27 cellular contexts compared by ENCODE assay signal in genomic region chr15:45962733-45963132, GRCh38.
"Had no signal": no experiment of that assay in that cellular context is flagged by ENCODE, and none has a peak within 500 bp of the region (broad histone marks: within the 10 kb centered on the region; RNA-seq: fewer than 3 reads in every experiment).

No MANE protein-coding gene starts in this region.

- FAIRE-seq: urothelium cell line had no signal

- H3K9me3 ChIP-seq: suprapubic skin, testis, thoracic aorta, thyroid gland, transverse colon, upper lobe of left lung, upper lobe of right lung, uterus, vagina had no signal

- H3K4me1 ChIP-seq: stomach, suprapubic skin, testis, thyroid gland, tibial artery, tibial nerve, transverse colon, upper lobe of left lung, upper lobe of right lung, uterus, vagina had no signal

- H3K27me3 ChIP-seq: stomach, suprapubic skin, testis, thyroid gland, tibial artery, tibial nerve, transverse colon, upper lobe of left lung, upper lobe of right lung, uterus, vagina had no signal

- H3K27ac ChIP-seq: stomach, suprapubic skin, testis, thoracic aorta, thyroid gland, tibial artery, tibial nerve, transverse colon, upper lobe of left lung, upper lobe of right lung, uterus, vagina had no signal

- DNase-seq: stimulated activated CD4-positive, alpha-beta T cell treated with anti-CD3 and anti-CD28 coated beads, Interleukin-2, amount 100 ng/mL, for 48 hours; stimulated activated CD4-positive, alpha-beta T cell treated with anti-CD3 and anti-CD28 coated beads, Interleukin-4, amount 100 ng/mL, for 1 hour; stimulated activated CD4-positive, alpha-beta T cell treated with anti-CD3 and anti-CD28 coated beads, Interleukin-4, amount 100 ng/mL, for 24 hours; stimulated activated CD4-positive, alpha-beta T cell treated with anti-CD3 and anti-CD28 coated beads, Interleukin-4, amount 100 ng/mL, for 4 hours; stimulated activated CD8-positive, alpha-beta memory T cell treated with anti-CD3 and anti-CD28 coated beads, Interleukin-4, amount 100 ng/mL, for 48 hours; stimulated activated naive B cell treated with anti-CD40 and anti-IgM and Interleukin-4, amounts not matched to agents 10 μg/mL and 1 μg/mL and 100 μg/mL, for 72 hours; stimulated activated naive CD4-positive, alpha-beta T cell; stimulated activated naive CD4-positive, alpha-beta T cell treated with Interleukin-2 at 50 U/mL for 16 hours; stimulated activated naive CD8-positive, alpha-beta T cell treated with anti-CD3 and anti-CD28 coated beads, Interleukin-15, amount 100 ng/mL, for 72 hours; stimulated activated naive CD8-positive, alpha-beta T cell treated with anti-CD3 and anti-CD28 coated beads, Interleukin-15, Interleukin-2, amounts not matched to agents 100 U/mL and 50 U/mL, for 24 hours; stomach; substantia nigra; testis; thyroid gland; tibial artery; transverse colon; trophoblast cell; upper lobe of left lung; upper lobe of right lung; uterus had no signal

- H3K4me3 ChIP-seq: stomach, suprapubic skin, testis, thoracic aorta, thyroid gland, tibial artery, tibial nerve, transverse colon, upper lobe of left lung, upper lobe of right lung, uterus, vagina had no signal

- H3K36me3 ChIP-seq: stomach, suprapubic skin, thoracic aorta, thyroid gland, tibial artery, tibial nerve, transverse colon, upper lobe of left lung, upper lobe of right lung, uterus, vagina had no signal

- ATAC-seq: stimulated activated effector memory CD8-positive, alpha-beta T cell treated with anti-CD3 and anti-CD28 coated beads, Interleukin-12 subunit alpha, Interleukin-12 subunit beta, amount 100 ng/mL, for 72 hours; stimulated activated memory B cell treated with anti-CD40 and anti-IgM and Interleukin-4, amounts not matched to agents 10 μg/mL and 1 μg/mL and 100 μg/mL, for 72 hours; stimulated activated naive B cell treated with anti-CD40 and anti-IgM and Interleukin-4, amounts not matched to agents 10 μg/mL and 1 μg/mL and 100 μg/mL, for 72 hours; stimulated activated naive CD8-positive, alpha-beta T cell treated with anti-CD3 and anti-CD28 coated beads, Interleukin-15, amount 100 ng/mL, for 72 hours; stimulated activated naive CD8-positive, alpha-beta T cell treated with anti-CD3 and anti-CD28 coated beads, Interleukin-15, Interleukin-2, amounts not matched to agents 100 U/mL and 50 U/mL, for 24 hours; upper lobe of right lung had no signal
